ENCODE assay signal across 9 cellular contexts in genomic region chr19:35755160-35755549, GRCh38. TPM values are rescaled to one million over a fixed set of nuclear protein-coding genes. Genes with fewer than 3 reads are reported as not detected.
DNase-seq lines count a peak whose midpoint lies in the region; ATAC-seq and TF ChIP-seq lines count a peak whose summit lies in the region.
"Had no signal": no experiment of that assay in that cellular context is flagged by ENCODE, and none has a peak within 500 bp of the region (broad histone marks: within the 10 kb centered on the region; RNA-seq: fewer than 3 reads in every experiment).

No MANE protein-coding gene starts in this region.

- no peaks in the 10 kb centered on the region for H3K9me3 ChIP-seq in HEK293 (ENCODE audit: control insufficient read depth, insufficient read depth, low read depth, low read length)
- no peaks in the 10 kb centered on the region for H3K9me3 ChIP-seq in adipocyte (ENCODE audit: control insufficient read depth, low read length)
- H3K9me3 ChIP-seq in iPS-20b (ENCODE audit: insufficient read depth, low read depth, low read length), result no peaks in the 10 kb centered on the region
- no peaks in the 10 kb centered on the region for H3K9me3 ChIP-seq in spleen

- POLR2A ChIA-PET in HEK293 (lab: Yijun Ruan, JAX), result interaction anchor here (0.7 to 3.0 kb wide), 2 partner anchors 10 to 15 kb away, joined by 4 to 53 read pairs; partner anchors contain the start of genes PSENEN and U2AF1L4
- POLR2A ChIA-PET in activated CD4-positive, alpha-beta T cell treated with anti-CD3 and anti-CD28 coated beads for 36 hours (lab: Charles Lee), result no interaction called here

- H3K36me3 ChIP-seq in HEK293 (ENCODE audit: control insufficient read depth in 2 of 2, insufficient read depth in 1 of 2, low read length in 2 of 2), result peaks cover 49 to 59% of the 10 kb centered on the region in 2 experiments
- peaks cover 25% of the 10 kb centered on the region for H3K36me3 ChIP-seq in adipocyte (ENCODE audit: control insufficient read depth, insufficient read depth, low read length, severe bottlenecking)
- peaks cover 6% of the 10 kb centered on the region; the same call in 1 of the 2 replicates for H3K36me3 ChIP-seq in iPS-20b (ENCODE audit: insufficient read depth, low read depth, low read length)
- H3K36me3 ChIP-seq in spleen, result peaks cover 0 to 47% (median 29%) of the 10 kb centered on the region in 6 donors

- peaks cover 26% of the 10 kb centered on the region for H3K4me1 Mint-ChIP-seq in activated CD4-positive, alpha-beta T cell treated with anti-CD3 and anti-CD28 coated beads for 36 hours

- 47 to 66% (median 58%) methylated on average over 15 to 16 of the region's 16 CpGs for WGBS in spleen, 5 donors

- H3K9ac ChIP-seq in adipocyte (ENCODE audit: low read length), result peak overlapping the region; percentile 100
- H3K9ac ChIP-seq in iPS-20b (ENCODE audit: low read depth, low read length), result no peak overlapping the region; the same call in 1 of the 2 replicates

- CTCF ChIA-PET in HEK293 (lab: Yijun Ruan, JAX), result interaction anchor here (1.3 kb wide), 1 partner anchor 10 kb away, joined by 3 read pairs; the partner anchor contains the start of genes PSENEN and U2AF1L4
- CTCF ChIA-PET in activated CD4-positive, alpha-beta T cell treated with anti-CD3 and anti-CD28 coated beads for 36 hours (lab: Charles Lee), result no interaction called here

- H3K27ac ChIP-seq in HEK293 (ENCODE audit: extremely low read depth, low read depth, low read length), result no peak overlapping the region
- no peak overlapping the region for H3K27ac ChIP-seq in iPS-20b (ENCODE audit: low read length)
- H3K27ac ChIP-seq in spleen, result peak overlapping the region in 3 of 8 donors; percentile 12 to 98 (median 96)

- no peak overlapping the region for H3K4me3 ChIP-seq in HEK293 (ENCODE audit: low read depth, low read length)
- peak overlapping the region; percentile 98 for H3K4me3 ChIP-seq in adipocyte (ENCODE audit: low read length)
- peak overlapping the region; percentile 100; the same call in 1 of the 2 replicates for H3K4me3 ChIP-seq in iPS-20b (ENCODE audit: low read length)
- H3K4me3 ChIP-seq in spleen, result peak overlapping the region in 6 of 8 donors; percentile 17 to 93 (median 28)

- no peak overlapping the region for H3K27ac Mint-ChIP-seq in activated CD4-positive, alpha-beta T cell treated with anti-CD3 and anti-CD28 coated beads for 36 hours

- H3K27me3 ChIP-seq in adipocyte (replicated peaks; ENCODE audit: control insufficient read depth, insufficient read depth, low read length) (no peaks in the 10 kb centered on the region), iPS-20b (ENCODE audit: insufficient read depth, low read length) (peaks cover 17% of the 10 kb centered on the region; the same call in 1 of the 2 replicates), spleen (replicated peaks in 1 of 7) (peaks cover 0 to 23% (median 4%) of the 10 kb centered on the region in 7 donors)

- intact Hi-C loops in spleen (cut with DNase I; ENCODE audit: low total_unique reads), result no loop called here
- intact Hi-C loops in activated CD4-positive, alpha-beta T cell treated with anti-CD3 and anti-CD28 coated beads for 36 hours (cut with DNase I, micrococcal nuclease), result no loop called here

- H3K36me3 Mint-ChIP-seq in activated CD4-positive, alpha-beta T cell treated with anti-CD3 and anti-CD28 coated beads for 36 hours (ENCODE audit: low read depth), result peaks cover 15% of the 10 kb centered on the region

- no peak overlapping the region for H3K4me3 Mint-ChIP-seq in activated CD4-positive, alpha-beta T cell treated with anti-CD3 and anti-CD28 coated beads for 36 hours

- ATAC-seq in left lobe of liver (no peak), GM18519 (IDR thresholded peaks at IDR 0.05; ENCODE audit: low FRiP score, unreplicated experiment) (no peak)
- no peak for ATAC-seq in activated CD4-positive, alpha-beta T cell treated with anti-CD3 and anti-CD28 coated beads for 36 hours

- peaks cover 4% of the 10 kb centered on the region for H3K27me3 Mint-ChIP-seq in activated CD4-positive, alpha-beta T cell treated with anti-CD3 and anti-CD28 coated beads for 36 hours

- DNase-seq in adipocyte (ENCODE audit: low read depth) (no peak), spleen (no peak), left lobe of liver (ENCODE audit: low spot score) (no peak)
- DNase-seq in activated CD4-positive, alpha-beta T cell treated with anti-CD3 and anti-CD28 coated beads for 36 hours, result no peak
- DNase-seq: NCI-H526 treated with DMSO at 0.1 percent for 48 hours had no signal

- TF ChIP-seq CTCF in HEK293 (tag by site-specific recombination; IDR thresholded peaks at IDR 0.05) (no peak), spleen (IDR thresholded peaks at IDR 0.05 in 8 of 11, conservative IDR thresholded peaks at IDR 0.05 in 3 of 11) (no peak)

- peaks cover 15% of the 10 kb centered on the region for H3K4me1 ChIP-seq in HEK293 (ENCODE audit: control insufficient read depth, insufficient read depth, low read length)
- H3K4me1 ChIP-seq in adipocyte (ENCODE audit: control insufficient read depth, insufficient read depth, low read length), result peaks cover 27% of the 10 kb centered on the region
- H3K4me1 ChIP-seq in iPS-20b (ENCODE audit: insufficient read depth, low read length), result peaks cover 3% of the 10 kb centered on the region; the same call in 1 of the 2 replicates
- peaks cover 25 to 59% (median 41%) of the 10 kb centered on the region in 6 donors for H3K4me1 ChIP-seq in spleen

- H3K9me3 Mint-ChIP-seq in activated CD4-positive, alpha-beta T cell treated with anti-CD3 and anti-CD28 coated beads for 36 hours (ENCODE audit: low read depth), result no peaks in the 10 kb centered on the region

- TF ChIP-seq POLR2A in spleen (IDR thresholded peaks at IDR 0.05), result no peak

TF ChIP-seq in HEK293, 187 proteins besides CTCF, POLR2A, EP300 and RAD21:
- TF ChIP-seq GLIS2 (tag by site-specific recombination; IDR thresholded peaks at IDR 0.05) (0 out of 2 replicates have a peak, but pooled peaks have one; percentile 20), ZNF24 (tag by site-specific recombination; IDR thresholded peaks at IDR 0.05) (no peak), PATZ1 (tag by site-specific recombination; IDR thresholded peaks at IDR 0.05) (0 out of 2 replicates have a peak, but pooled peaks have one; percentile 9), ZBTB7A (tag by site-specific recombination; IDR thresholded peaks at IDR 0.05; ENCODE audit: low read depth) (peak; percentile 71; the same call in 1 of the 2 replicates), ZNF654 (tag by site-specific recombination; IDR thresholded peaks at IDR 0.05; ENCODE audit: low read depth) (no peak), ZIC2 (tag by site-specific recombination; IDR thresholded peaks at IDR 0.05) (0 out of 2 replicates have a peak, but pooled peaks have one; percentile 11), ZNF747 (tag by site-specific recombination; IDR thresholded peaks at IDR 0.05) (no peak)

RNA-seq across cellular contexts. Expression of gene HSPB6, which starts 1.7 kb away (rescaled TPM):
- total RNA-seq in spleen (1 to 10 TPM; 2.1 to 5.9 (median 4.3) TPM), left lobe of liver (7.0 TPM)
- polyA plus RNA-seq in spleen, result 10 to 100 TPM in 1 of 3 donors, 1 to 10 TPM in 2; 2.9 to 11.0 (median 5.8) TPM
- under 1 TPM; 0.53 to 0.93 TPM for total RNA-seq in activated CD4-positive, alpha-beta T cell treated with anti-CD3 and anti-CD28 coated beads for 36 hours
- total RNA-seq: HT-29 had no signal

RNA-seq across cellular contexts. Expression of gene PROSER3, which starts 2.8 kb away (rescaled TPM):
- total RNA-seq in spleen (10 to 100 TPM in 6 of 7 donors, 1 to 10 TPM in 1; 6.6 to 25.2 (median 16.3) TPM), left lobe of liver (4.5 TPM)
- polyA plus RNA-seq in spleen, result 1 to 10 TPM; 2.0 to 8.4 (median 2.1) TPM
- 10 to 100 TPM; 39.8 to 62.8 TPM for total RNA-seq in activated CD4-positive, alpha-beta T cell treated with anti-CD3 and anti-CD28 coated beads for 36 hours

RNA-seq across cellular contexts. Expression of gene LIN37, which starts 6.8 kb away (rescaled TPM):
- total RNA-seq in spleen, result 10 to 100 TPM in 5 of 7 donors, 1 to 10 TPM in 2; 7.0 to 19.5 (median 10.7) TPM
- 10 to 100 TPM; 13.7 to 28.5 (median 18.5) TPM for polyA plus RNA-seq in spleen
- 4.7 TPM for total RNA-seq in left lobe of liver
- 10 to 100 TPM in 1 of 2 experiments, 1 to 10 TPM in 1; 8.4 to 12.7 TPM for total RNA-seq in activated CD4-positive, alpha-beta T cell treated with anti-CD3 and anti-CD28 coated beads for 36 hours

RNA-seq across cellular contexts. Expression of gene PSENEN, which starts 9.7 kb away (rescaled TPM):
- total RNA-seq in spleen (10 to 100 TPM; 37.5 to 55.7 (median 47.6) TPM), left lobe of liver (31.7 TPM)
- polyA plus RNA-seq in spleen, result 10 to 100 TPM; 61.9 to 71.3 (median 62.1) TPM
- 10 to 100 TPM; 36.0 to 37.9 TPM for total RNA-seq in activated CD4-positive, alpha-beta T cell treated with anti-CD3 and anti-CD28 coated beads for 36 hours

RNA-seq across cellular contexts. Expression of gene U2AF1L4, which starts 9.9 kb away (rescaled TPM):
- total RNA-seq in spleen (10 to 100 TPM; 27.3 to 65.1 (median 29.7) TPM), left lobe of liver (15.1 TPM)
- polyA plus RNA-seq in spleen, result 10 to 100 TPM; 27.2 to 96.5 (median 60.7) TPM
- total RNA-seq in activated CD4-positive, alpha-beta T cell treated with anti-CD3 and anti-CD28 coated beads for 36 hours, result 10 to 100 TPM; 31.6 to 37.5 TPM
